Comparison of ENCODE assay signal across 26 cellular contexts in the genomic region with DNA sequence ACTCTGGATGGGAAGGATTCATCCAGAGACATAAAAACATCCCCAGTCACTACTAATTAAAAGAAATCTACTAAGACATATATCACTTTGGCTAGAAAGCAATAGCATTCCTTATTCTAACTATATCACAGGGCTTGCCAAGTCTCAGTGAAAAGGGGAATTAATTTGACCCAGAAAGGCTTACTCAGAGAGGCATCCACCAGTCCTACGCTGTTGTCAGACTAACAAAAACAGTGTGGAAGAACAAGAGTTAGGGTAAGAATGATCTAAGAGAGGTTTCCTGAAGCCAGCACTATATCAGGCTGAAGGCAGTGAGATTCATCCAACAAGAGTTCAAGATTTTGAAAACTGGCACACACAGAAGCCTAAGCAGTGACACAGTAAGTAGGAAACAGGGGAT.
"Had no signal": no experiment of that assay in that cellular context is flagged by ENCODE, and none has a peak within 500 bp of the region (broad histone marks: within the 10 kb centered on the region; RNA-seq: fewer than 3 reads in every experiment).

No MANE protein-coding gene starts in this region.

- DNase-seq: activated CD4-positive, alpha-beta memory T cell treated with anti-CD3 and anti-CD28 coated beads, Interleukin-2, amount 10 ng/mL, durations not matched to agents 7 days and 5 days; activated CD4-positive, alpha-beta T cell treated with anti-CD3 and anti-CD28 coated beads for 4 hours; activated effector memory CD4-positive, alpha-beta T cell treated with anti-CD3 and anti-CD28 coated beads, Interleukin-2, amount 50 U/mL, for 16 hours; activated T-cell treated with anti-CD3 and anti-CD28 coated beads, Interleukin-2, amount 50 U/mL, for 24 hours; amniotic stem cell; effector memory CD8-positive, alpha-beta T cell; left lung; natural killer cell; nucleus accumbens; posterior cingulate gyrus; small intestine; stimulated activated CD4-positive, alpha-beta T cell treated with anti-CD3 and anti-CD28 coated beads, Interleukin-4, amount 100 ng/mL, for 4 hours; stimulated activated CD8-positive, alpha-beta memory T cell treated with anti-CD3 and anti-CD28 coated beads, Interleukin-4, amount 100 ng/mL, for 48 hours; stimulated activated naive CD4-positive, alpha-beta T cell treated with Interleukin-2 at 50 U/mL for 16 hours; substantia nigra; transverse colon had no signal

- H2AFZ ChIP-seq: hepatocyte had no signal

- H3K9me3 ChIP-seq: left lung, right atrium auricular region, transverse colon had no signal

- H3K27me3 ChIP-seq: hepatocyte, left lung, right atrium auricular region, transverse colon had no signal

- H3K9me3 Mint-ChIP-seq: activated CD4-positive, alpha-beta memory T cell treated with anti-CD3 and anti-CD28 coated beads, Interleukin-2, amount 10 ng/mL, durations not matched to agents 7 days and 5 days; activated T-cell treated with anti-CD3 and anti-CD28 coated beads, Interleukin-2, amount 50 U/mL, for 24 hours; central memory CD8-positive, alpha-beta T cell; dendritic cell treated with granulocyte-macrophage colony-stimulating factor and Interleukin-4, amounts not matched to agents 40 ng/mL and 50 ng/mL, for 4 days; effector memory CD8-positive, alpha-beta T cell; memory B cell; natural killer cell; T-helper 1 cell treated with Interleukin-12 subunit alpha and Interleukin-12 subunit beta and Interleukin-4 antibody, amounts not matched to agents 30 μg/mL and 1 μg/mL, for 36 hours; WTC11 had no signal

- H3K36me3 ChIP-seq: left lung, right atrium auricular region, transverse colon had no signal

- H3K27ac Mint-ChIP-seq: activated CD4-positive, alpha-beta memory T cell treated with anti-CD3 and anti-CD28 coated beads, Interleukin-2, amount 10 ng/mL, durations not matched to agents 7 days and 5 days; activated naive CD4-positive, alpha-beta T cell treated with anti-CD3 and anti-CD28 coated beads, Interleukin-2, amount 50 U/mL, for 24 hours; activated T-cell treated with anti-CD3 and anti-CD28 coated beads, Interleukin-2, amount 50 U/mL, for 24 hours; dendritic cell treated with granulocyte-macrophage colony-stimulating factor and Interleukin-4, amounts not matched to agents 40 ng/mL and 50 ng/mL, for 4 days; effector memory CD8-positive, alpha-beta T cell; memory B cell; natural killer cell; T-helper 1 cell treated with Interleukin-12 subunit alpha and Interleukin-12 subunit beta and Interleukin-4 antibody, amounts not matched to agents 30 μg/mL and 1 μg/mL, for 36 hours; WTC11 had no signal

- H3K27ac ChIP-seq: epithelial cell of prostate, hepatocyte, left lung, right atrium auricular region, transverse colon had no signal

- H3K4me2 ChIP-seq: hepatocyte had no signal

- H3K4me3 Mint-ChIP-seq: activated CD4-positive, alpha-beta memory T cell treated with anti-CD3 and anti-CD28 coated beads, Interleukin-2, amount 10 ng/mL, durations not matched to agents 7 days and 5 days; activated naive CD4-positive, alpha-beta T cell treated with anti-CD3 and anti-CD28 coated beads, Interleukin-2, amount 50 U/mL, for 24 hours; activated T-cell treated with anti-CD3 and anti-CD28 coated beads, Interleukin-2, amount 50 U/mL, for 24 hours; central memory CD8-positive, alpha-beta T cell; dendritic cell treated with granulocyte-macrophage colony-stimulating factor and Interleukin-4, amounts not matched to agents 40 ng/mL and 50 ng/mL, for 4 days; effector memory CD8-positive, alpha-beta T cell; memory B cell; natural killer cell; T-helper 1 cell treated with Interleukin-12 subunit alpha and Interleukin-12 subunit beta and Interleukin-4 antibody, amounts not matched to agents 30 μg/mL and 1 μg/mL, for 36 hours; WTC11 had no signal

- H3K79me2 ChIP-seq: hepatocyte had no signal

- H3K36me3 Mint-ChIP-seq: activated naive CD4-positive, alpha-beta T cell treated with anti-CD3 and anti-CD28 coated beads, Interleukin-2, amount 50 U/mL, for 24 hours; brain; natural killer cell; WTC11 had no signal

- ATAC-seq: effector memory CD8-positive, alpha-beta T cell; left lung; natural killer cell; WTC11 had no signal

- H3K4me1 ChIP-seq: left lung, right atrium auricular region had no signal

- H3K4me3 ChIP-seq: hepatocyte, left lung, right atrium auricular region, transverse colon had no signal

- H3K4me1 Mint-ChIP-seq: activated CD4-positive, alpha-beta memory T cell treated with anti-CD3 and anti-CD28 coated beads, Interleukin-2, amount 10 ng/mL, durations not matched to agents 7 days and 5 days; activated naive CD4-positive, alpha-beta T cell treated with anti-CD3 and anti-CD28 coated beads, Interleukin-2, amount 50 U/mL, for 24 hours; central memory CD8-positive, alpha-beta T cell; memory B cell; natural killer cell had no signal
